ENCODE assay signal across 9 cellular contexts in genomic region chr19:50555447-50556235, GRCh38. TPM values are rescaled to one million over a fixed set of nuclear protein-coding genes. Genes with fewer than 3 reads are reported as not detected.
A peak's percentile ranks its signal among the peaks of the same experiment; 100 is the strongest.
DNase-seq lines count a peak whose midpoint lies in the region; ATAC-seq and TF ChIP-seq lines count a peak whose summit lies in the region.
"Had no signal": no experiment of that assay in that cellular context is flagged by ENCODE, and none has a peak within 500 bp of the region (broad histone marks: within the 10 kb centered on the region; RNA-seq: fewer than 3 reads in every experiment).

No MANE protein-coding gene starts in this region.

- no peaks in the 10 kb centered on the region for H3K36me3 Mint-ChIP-seq in activated CD8-positive, alpha-beta T cell treated with anti-CD3 and anti-CD28 coated beads, Interleukin-2, amount 10 ng/mL, durations not matched to agents 7 days and 5 days (ENCODE audit: low read depth)
- no peaks in the 10 kb centered on the region for H3K36me3 Mint-ChIP-seq in activated CD8-positive, alpha-beta T cell treated with anti-CD3 and anti-CD28 coated beads for 36 hours (ENCODE audit: low read depth)

- intact Hi-C loops in activated CD8-positive, alpha-beta T cell treated with anti-CD3 and anti-CD28 coated beads for 36 hours (cut with micrococcal nuclease), result no loop called here
- intact Hi-C loops in left ventricle myocardium superior (cut with micrococcal nuclease), result no loop called here

- H3K27me3 Mint-ChIP-seq in activated CD8-positive, alpha-beta T cell treated with anti-CD3 and anti-CD28 coated beads, Interleukin-2, amount 10 ng/mL, durations not matched to agents 7 days and 5 days (ENCODE audit: low read depth), result peaks cover 37% of the 10 kb centered on the region
- peaks cover 49% of the 10 kb centered on the region for H3K27me3 Mint-ChIP-seq in activated CD8-positive, alpha-beta T cell treated with anti-CD3 and anti-CD28 coated beads for 36 hours

- H3K27ac Mint-ChIP-seq in activated CD8-positive, alpha-beta T cell treated with anti-CD3 and anti-CD28 coated beads, Interleukin-2, amount 10 ng/mL, durations not matched to agents 7 days and 5 days, result no peak overlapping the region
- no peak overlapping the region for H3K27ac Mint-ChIP-seq in activated CD8-positive, alpha-beta T cell treated with anti-CD3 and anti-CD28 coated beads for 36 hours

- H3K9me3 Mint-ChIP-seq in activated CD8-positive, alpha-beta T cell treated with anti-CD3 and anti-CD28 coated beads, Interleukin-2, amount 10 ng/mL, durations not matched to agents 7 days and 5 days (ENCODE audit: insufficient read depth), result no peaks in the 10 kb centered on the region
- no peaks in the 10 kb centered on the region for H3K9me3 Mint-ChIP-seq in activated CD8-positive, alpha-beta T cell treated with anti-CD3 and anti-CD28 coated beads for 36 hours

- DNase-seq in activated CD8-positive, alpha-beta T cell treated with anti-CD3 and anti-CD28 coated beads, Interleukin-2, amount 10 ng/mL, durations not matched to agents 7 days and 5 days, result no peak
- no peak for DNase-seq in activated CD8-positive, alpha-beta T cell treated with anti-CD3 and anti-CD28 coated beads for 36 hours
- DNase-seq in SJCRH30 (peak; percentile 38 to 48), left ventricle myocardium superior (no peak), mesenteric fat pad (ENCODE audit: low spot score) (no peak), GDM1 (lab: John Stamatoyannopoulos, UW) (no peak)

- peaks cover 4% of the 10 kb centered on the region for H3K4me1 Mint-ChIP-seq in activated CD8-positive, alpha-beta T cell treated with anti-CD3 and anti-CD28 coated beads, Interleukin-2, amount 10 ng/mL, durations not matched to agents 7 days and 5 days (ENCODE audit: low read depth)
- peaks cover 7% of the 10 kb centered on the region for H3K4me1 Mint-ChIP-seq in activated CD8-positive, alpha-beta T cell treated with anti-CD3 and anti-CD28 coated beads for 36 hours (ENCODE audit: low read depth)

- no peaks in the 10 kb centered on the region for H3K4me1 ChIP-seq in SJCRH30

- no peak overlapping the region for H3K4me3 ChIP-seq in SJCRH30

- H3K4me3 Mint-ChIP-seq in activated CD8-positive, alpha-beta T cell treated with anti-CD3 and anti-CD28 coated beads, Interleukin-2, amount 10 ng/mL, durations not matched to agents 7 days and 5 days, result peak overlapping the region; percentile 20
- no peak overlapping the region for H3K4me3 Mint-ChIP-seq in activated CD8-positive, alpha-beta T cell treated with anti-CD3 and anti-CD28 coated beads for 36 hours

- no peak for TF ChIP-seq CTCF in activated CD8-positive, alpha-beta T cell treated with anti-CD3 and anti-CD28 coated beads for 36 hours (IDR thresholded peaks at IDR 0.05)

- H3K27me3 ChIP-seq in SJCRH30, result peaks cover 27% of the 10 kb centered on the region

- POLR2A ChIA-PET in activated CD8-positive, alpha-beta T cell treated with anti-CD3 and anti-CD28 coated beads, Interleukin-2, amount 10 ng/mL, durations not matched to agents 7 days and 5 days (lab: Charles Lee), result no interaction called here
- POLR2A ChIA-PET in activated CD8-positive, alpha-beta T cell treated with anti-CD3 and anti-CD28 coated beads for 36 hours (lab: Charles Lee), result no interaction called here

- no peak for ATAC-seq in activated CD8-positive, alpha-beta T cell treated with anti-CD3 and anti-CD28 coated beads, Interleukin-2, amount 10 ng/mL, durations not matched to agents 7 days and 5 days
- ATAC-seq in activated CD8-positive, alpha-beta T cell treated with anti-CD3 and anti-CD28 coated beads for 36 hours, result no peak
- peak; percentile 19 for ATAC-seq in left ventricle myocardium superior
- no peak for ATAC-seq in GM21786 (IDR thresholded peaks at IDR 0.05; ENCODE audit: unreplicated experiment)

- H3K9me3 ChIP-seq in SJCRH30 (replicated peaks), result no peaks in the 10 kb centered on the region

- no peaks in the 10 kb centered on the region for H3K36me3 ChIP-seq in SJCRH30

- H3K27ac ChIP-seq in SJCRH30 (no peak overlapping the region), temporal lobe (ENCODE audit: low read depth, low read length) (peak overlapping the region; percentile 50)

- CTCF ChIA-PET in activated CD8-positive, alpha-beta T cell treated with anti-CD3 and anti-CD28 coated beads, Interleukin-2, amount 10 ng/mL, durations not matched to agents 7 days and 5 days (lab: Charles Lee), result interaction anchor here (0.7 to 5.0 kb wide), 30 partner anchors 9 to 409 kb away, joined by 3 to 58 read pairs (median 4); partner anchors contain the start of genes JOSD2 and POLD1
- CTCF ChIA-PET in activated CD8-positive, alpha-beta T cell treated with anti-CD3 and anti-CD28 coated beads for 36 hours (lab: Charles Lee), result interaction anchor here (0.6 to 4.9 kb wide), 44 partner anchors 8 to 795 kb away, joined by 3 to 60 read pairs (median 4); partner anchors contain the start of gene JOSD2

RNA-seq across cellular contexts. Expression of gene LRRC4B, which starts 12.6 kb away (rescaled TPM):
- not detected for total RNA-seq in activated CD8-positive, alpha-beta T cell treated with anti-CD3 and anti-CD28 coated beads, Interleukin-2, amount 10 ng/mL, durations not matched to agents 7 days and 5 days
- total RNA-seq in activated CD8-positive, alpha-beta T cell treated with anti-CD3 and anti-CD28 coated beads for 36 hours, result not detected
- 0.02 and 0.13 TPM in 2 replicates for total RNA-seq in SJCRH30 (2014; rRNA removed; shearing (Covaris generic))
- total RNA-seq in left ventricle myocardium superior (0.62 TPM), temporal lobe (67.4 TPM), mesenteric fat pad (1.6 TPM)
- total RNA-seq: T-helper 1 cell treated with Interleukin-12 subunit alpha and Interleukin-12 subunit beta and Interleukin-4 antibody, amounts not matched to agents 30 ng/mL and 1 ng/mL, for 36 hours had no signal

RNA-seq across cellular contexts. Expression of gene ASPDH, which starts 41.9 kb away (rescaled TPM):
- not detected for total RNA-seq in activated CD8-positive, alpha-beta T cell treated with anti-CD3 and anti-CD28 coated beads, Interleukin-2, amount 10 ng/mL, durations not matched to agents 7 days and 5 days
- not detected for total RNA-seq in activated CD8-positive, alpha-beta T cell treated with anti-CD3 and anti-CD28 coated beads for 36 hours
- not detected in 2 replicates for total RNA-seq in SJCRH30 (2014; rRNA removed; shearing (Covaris generic))
- total RNA-seq in left ventricle myocardium superior (not detected), temporal lobe (0.98 TPM), mesenteric fat pad (not detected)
- total RNA-seq: T-helper 1 cell treated with Interleukin-12 subunit alpha and Interleukin-12 subunit beta and Interleukin-4 antibody, amounts not matched to agents 30 ng/mL and 1 ng/mL, for 36 hours had no signal

RNA-seq across cellular contexts. Expression of gene JOSD2, which starts 44.6 kb away (rescaled TPM):
- total RNA-seq in activated CD8-positive, alpha-beta T cell treated with anti-CD3 and anti-CD28 coated beads, Interleukin-2, amount 10 ng/mL, durations not matched to agents 7 days and 5 days, result 10 to 100 TPM; 49.8 to 51.3 TPM
- total RNA-seq in activated CD8-positive, alpha-beta T cell treated with anti-CD3 and anti-CD28 coated beads for 36 hours, result 10 to 100 TPM; 21.6 to 22.6 TPM
- total RNA-seq in SJCRH30 (2014; rRNA removed; shearing (Covaris generic)), result 17.7 and 23.8 TPM in 2 replicates
- 35.2 TPM for total RNA-seq in left ventricle myocardium superior
- total RNA-seq in temporal lobe, result 6.1 TPM
- 44.9 TPM for total RNA-seq in mesenteric fat pad

Comparison
In these comparisons a context has a peak if more than half of its experiments do, and no peak if none do; other contexts are left out.
1. DNase-seq: peak in SJCRH30 (2 of 2); none in activated CD8-positive, alpha-beta T cell treated with anti-CD3 and anti-CD28 coated beads, Interleukin-2, amount 10 ng/mL, durations not matched to agents 7 days and 5 days (single experiment), activated CD8-positive, alpha-beta T cell treated with anti-CD3 and anti-CD28 coated beads for 36 hours (single experiment), left ventricle myocardium superior (single experiment), mesenteric fat pad (single experiment) and GDM1 (single experiment).
2. RNA of gene LRRC4B, which starts 12.6 kb away (total RNA-seq): 67.4 TPM in temporal lobe (single experiment); 1.6 TPM in mesenteric fat pad (single experiment), 0.62 TPM in left ventricle myocardium superior (single experiment), not detected in activated CD8-positive, alpha-beta T cell treated with anti-CD3 and anti-CD28 coated beads, Interleukin-2, amount 10 ng/mL, durations not matched to agents 7 days and 5 days, not detected in activated CD8-positive, alpha-beta T cell treated with anti-CD3 and anti-CD28 coated beads for 36 hours and 0.02 to 0.13 TPM in SJCRH30; every median in the first group is over 10 times any median in the second.